16 cellular contexts compared by ENCODE assay signal in genomic region chr18:43805646-43806194, GRCh38.
DNase-seq lines count a peak whose midpoint lies in the region; ATAC-seq and TF ChIP-seq lines count a peak whose summit lies in the region.
"Had no signal": no experiment of that assay in that cellular context is flagged by ENCODE, and none has a peak within 500 bp of the region (broad histone marks: within the 10 kb centered on the region; RNA-seq: fewer than 3 reads in every experiment).

No MANE protein-coding gene starts in this region.

- peak; percentile 37 for DNase-seq in COLO668 (lab: John Stamatoyannopoulos, UW; ENCODE audit: unreplicated experiment)
- DNase-seq in left kidney (ENCODE audit: low read depth, low spot score): peak; percentile 73
- DNase-seq in testis: no peak
- DNase-seq: activated CD4-positive, alpha-beta memory T cell treated with anti-CD3 and anti-CD28 coated beads, Interleukin-2, amount 10 ng/mL, durations not matched to agents 7 days and 5 days; H9; kidney glomerular epithelial cell; NCI-H446 treated with DMSO at 0.1 percent for 48 hours; RPMI8226; stimulated activated CD4-positive, alpha-beta T cell treated with anti-CD3 and anti-CD28 coated beads, Interleukin-4, amount 100 ng/mL, for 24 hours; T1000 had no signal

- TF ChIP-seq EP300 in Ishikawa (IDR thresholded peaks at IDR 0.05; ENCODE audit: borderline replicate concordance): no peak

- no peak overlapping the region for H3K27ac ChIP-seq in testis

- TF ChIP-seq POLR2A in testis (IDR thresholded peaks at IDR 0.05): no peak

- TF ChIP-seq CTCF in testis (IDR thresholded peaks at IDR 0.05): no peak

- no peaks in the 10 kb centered on the region for H3K27me3 ChIP-seq in testis

- intact Hi-C loops in testis (cut with DNase I; ENCODE audit: low total_unique reads): no loop called here

- H3K4me1 ChIP-seq in testis: no peaks in the 10 kb centered on the region

- no peaks in the 10 kb centered on the region for H3K36me3 ChIP-seq in testis (ENCODE audit: low read depth, missing control alignments)

- 47 to 69% methylated on average over 4 to 5 of the region's 5 CpGs for WGBS in testis, 2 donors

- no peak overlapping the region for H3K4me3 ChIP-seq in testis

- TF ChIP-seq RAD21 in Ishikawa (IDR thresholded peaks at IDR 0.05; ENCODE audit: low read depth): no peak

- peak; percentile 52 for ATAC-seq in SK-N-SH treated with all-trans-retinoic acid at 6 μM for 48 hours
- ATAC-seq in GM21529 (IDR thresholded peaks at IDR 0.05; ENCODE audit: unreplicated experiment): no peak
- no peak for ATAC-seq in GM18519 (IDR thresholded peaks at IDR 0.05; ENCODE audit: low FRiP score, unreplicated experiment)
- no peak for ATAC-seq in HG02884 (IDR thresholded peaks at IDR 0.05; ENCODE audit: unreplicated experiment)
- ATAC-seq: stimulated activated effector memory CD8-positive, alpha-beta T cell treated with anti-CD3 and anti-CD28 coated beads, Interleukin-12 subunit alpha, Interleukin-12 subunit beta, amount 100 ng/mL, for 72 hours had no signal

- H3K9me3 ChIP-seq in testis: no peaks in the 10 kb centered on the region

TF ChIP-seq in Ishikawa, 13 proteins besides CTCF, POLR2A, EP300 and RAD21:
- TF ChIP-seq NFIC (IDR thresholded peaks at IDR 0.05) (peak; percentile 60), MAX (IDR thresholded peaks at IDR 0.05) (no peak)

TF ChIP-seq in SK-N-SH treated with all-trans-retinoic acid at 6 μM for 48 hours, 23 proteins besides CTCF, POLR2A, EP300 and RAD21:
- no peak for TF ChIP-seq ESRRG (CRISPR knock-in tag; IDR thresholded peaks at IDR 0.05)
- TF ChIP-seq ZFP30 (CRISPR knock-in tag; IDR thresholded peaks at IDR 0.05): no peak
- TF ChIP-seq ISL1 (CRISPR knock-in tag; IDR thresholded peaks at IDR 0.05): no peak
- no peak for TF ChIP-seq CSRNP3 (CRISPR knock-in tag; IDR thresholded peaks at IDR 0.05)
- TF ChIP-seq PPARA (CRISPR knock-in tag; IDR thresholded peaks at IDR 0.05; ENCODE audit: borderline replicate concordance): no peak
- no peak for TF ChIP-seq TSHZ2 (CRISPR knock-in tag; IDR thresholded peaks at IDR 0.05)
- no peak for TF ChIP-seq ZFP3 (CRISPR knock-in tag; IDR thresholded peaks at IDR 0.05)
- TF ChIP-seq CREB5 (CRISPR knock-in tag; IDR thresholded peaks at IDR 0.05; ENCODE audit: low read depth): no peak
- no peak for TF ChIP-seq PATZ1 (CRISPR knock-in tag; IDR thresholded peaks at IDR 0.05; ENCODE audit: borderline replicate concordance)
- TF ChIP-seq CSDC2 (CRISPR knock-in tag; IDR thresholded peaks at IDR 0.05): no peak
- TF ChIP-seq ZNF565 (CRISPR knock-in tag; conservative IDR thresholded peaks at IDR 0.05; ENCODE audit: low read depth): no peak
- no peak for TF ChIP-seq ZNF70 (CRISPR knock-in tag; IDR thresholded peaks at IDR 0.05)
